Comparison of ENCODE assay signal across 1 cellular context in genomic region chr1:94954292-94955220, GRCh38.
TF ChIP-seq lines count a peak whose summit lies in the region.

No MANE protein-coding gene starts in this region.

TF ChIP-seq in GM23338, 12 proteins besides CTCF, POLR2A, EP300 and RAD21 (continued from another document):
- no peak for TF ChIP-seq EZH2phosphoT487 (IDR thresholded peaks at IDR 0.05; ENCODE audit: unreplicated experiment)
- no peak for TF ChIP-seq ETS1 (IDR thresholded peaks at IDR 0.05)
- no peak for TF ChIP-seq POLR2AphosphoS5 (IDR thresholded peaks at IDR 0.05; ENCODE audit: low read depth)
- TF ChIP-seq ZNF114 (CRISPR knock-in tag; IDR thresholded peaks at IDR 0.05): no peak
